ENCODE assay signal across 8 cellular contexts in the genomic region with DNA sequence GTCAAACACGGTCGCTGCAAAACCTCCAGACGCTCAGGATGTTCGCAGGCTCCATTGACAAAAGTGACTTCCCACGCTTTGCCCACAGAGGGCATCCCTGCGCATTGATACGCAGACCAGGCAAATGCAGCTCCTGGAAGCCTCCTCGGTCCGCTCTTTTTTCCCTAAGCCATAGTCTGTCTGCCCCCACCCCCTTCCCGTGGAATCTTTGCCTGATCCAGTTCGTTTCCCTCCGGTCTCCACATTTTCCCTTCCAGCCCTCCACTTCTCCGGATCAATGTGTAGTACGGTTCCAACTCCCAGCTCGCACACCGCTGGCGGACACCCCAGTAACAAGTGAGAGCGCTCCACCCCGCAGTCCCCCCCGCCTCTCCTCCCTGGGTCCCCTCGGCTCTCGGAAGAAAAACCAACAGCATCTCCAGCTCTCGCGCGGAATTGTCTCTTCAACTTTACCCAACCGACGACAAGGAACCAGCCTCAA. TPM values are rescaled to one million over a fixed set of nuclear protein-coding genes. Genes with fewer than 3 reads are reported as not detected.
DNase-seq lines count a peak whose midpoint lies in the region; ATAC-seq and TF ChIP-seq lines count a peak whose summit lies in the region.

A gene with protein sequence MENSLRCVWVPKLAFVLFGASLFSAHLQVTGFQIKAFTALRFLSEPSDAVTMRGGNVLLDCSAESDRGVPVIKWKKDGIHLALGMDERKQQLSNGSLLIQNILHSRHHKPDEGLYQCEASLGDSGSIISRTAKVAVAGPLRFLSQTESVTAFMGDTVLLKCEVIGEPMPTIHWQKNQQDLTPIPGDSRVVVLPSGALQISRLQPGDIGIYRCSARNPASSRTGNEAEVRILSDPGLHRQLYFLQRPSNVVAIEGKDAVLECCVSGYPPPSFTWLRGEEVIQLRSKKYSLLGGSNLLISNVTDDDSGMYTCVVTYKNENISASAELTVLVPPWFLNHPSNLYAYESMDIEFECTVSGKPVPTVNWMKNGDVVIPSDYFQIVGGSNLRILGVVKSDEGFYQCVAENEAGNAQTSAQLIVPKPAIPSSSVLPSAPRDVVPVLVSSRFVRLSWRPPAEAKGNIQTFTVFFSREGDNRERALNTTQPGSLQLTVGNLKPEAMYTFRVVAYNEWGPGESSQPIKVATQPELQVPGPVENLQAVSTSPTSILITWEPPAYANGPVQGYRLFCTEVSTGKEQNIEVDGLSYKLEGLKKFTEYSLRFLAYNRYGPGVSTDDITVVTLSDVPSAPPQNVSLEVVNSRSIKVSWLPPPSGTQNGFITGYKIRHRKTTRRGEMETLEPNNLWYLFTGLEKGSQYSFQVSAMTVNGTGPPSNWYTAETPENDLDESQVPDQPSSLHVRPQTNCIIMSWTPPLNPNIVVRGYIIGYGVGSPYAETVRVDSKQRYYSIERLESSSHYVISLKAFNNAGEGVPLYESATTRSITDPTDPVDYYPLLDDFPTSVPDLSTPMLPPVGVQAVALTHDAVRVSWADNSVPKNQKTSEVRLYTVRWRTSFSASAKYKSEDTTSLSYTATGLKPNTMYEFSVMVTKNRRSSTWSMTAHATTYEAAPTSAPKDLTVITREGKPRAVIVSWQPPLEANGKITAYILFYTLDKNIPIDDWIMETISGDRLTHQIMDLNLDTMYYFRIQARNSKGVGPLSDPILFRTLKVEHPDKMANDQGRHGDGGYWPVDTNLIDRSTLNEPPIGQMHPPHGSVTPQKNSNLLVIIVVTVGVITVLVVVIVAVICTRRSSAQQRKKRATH (N-terminal part only) (plus strand): TSS at position 307 of the 481 bp plus-strand sequence. CDS start 591 bp downstream, outside the sequence.

- H3K9ac ChIP-seq in HUES64 (ENCODE audit: low read depth, low read length): no peak within 1 kb of the TSS

- peak; percentile 24 to 37 for DNase-seq in Caco-2
- DNase-seq in SW480 (ENCODE audit: low spot score): peak; percentile 7
- peak; percentile 45 for DNase-seq in hepatic stellate cell (ENCODE audit: low spot score)
- no peak for DNase-seq in sigmoid colon
- no peak for DNase-seq in epidermal melanocyte (ENCODE audit: insufficient read length, low spot score)
- DNase-seq in activated T-helper 1 cell treated with anti-CD3 and anti-CD28 coated beads, Interleukin-12 subunit alpha, Interleukin-12 subunit beta, Interleukin-2, Interleukin-4 antibody, amounts not matched to agents 30 ng/mL and 10 ng/mL and 1 ng/mL, durations not matched to agents 14 hours and 24 hours and 36 hours (ENCODE audit: low spot score): no peak

- H3K27me3 ChIP-seq in Caco-2 (replicated peaks; ENCODE audit: control insufficient read depth, insufficient read depth, low read length) (no peaks in the 10 kb centered on the region), HUES64 (ENCODE audit: insufficient read depth, low read length) (peaks cover 53% of the 10 kb centered on the region), sigmoid colon (peaks cover 0 to 63% (median 24%) of the 10 kb centered on the region in 3 donors)

- TF ChIP-seq POLR2A in sigmoid colon (IDR thresholded peaks at IDR 0.05): no peak

- POLR2A ChIA-PET in Caco-2 (lab: Charles Lee): no interaction called here

- no peaks in the 10 kb centered on the region for H3K27me3 Mint-ChIP-seq in Caco-2 (ENCODE audit: insufficient read depth, unreplicated experiment)
- H3K27me3 Mint-ChIP-seq in activated T-helper 1 cell treated with anti-CD3 and anti-CD28 coated beads, Interleukin-12 subunit alpha, Interleukin-12 subunit beta, Interleukin-2, Interleukin-4 antibody, amounts not matched to agents 30 ng/mL and 10 ng/mL and 1 ng/mL, durations not matched to agents 14 hours and 24 hours and 36 hours (ENCODE audit: insufficient read depth): peaks cover 20% of the 10 kb centered on the region

- TF ChIP-seq CTCF in Caco-2 (IDR thresholded peaks at IDR 0.05; ENCODE audit: insufficient read depth in 1 of 2, low read depth in 1 of 2, low read length in 1 of 2, severe bottlenecking in 1 of 2, unreplicated experiment in 1 of 2): no peak
- TF ChIP-seq CTCF in sigmoid colon (IDR thresholded peaks at IDR 0.05): peak; percentile 16 to 47 (median 30)

- H3K27ac ChIP-seq in HUES64 (ENCODE audit: low read depth, low read length) (no peak within 1 kb of the TSS), sigmoid colon (no peak within 1 kb of the TSS)

- CTCF ChIA-PET in Caco-2 (lab: Charles Lee): no interaction called here

- H3K36me3 ChIP-seq in Caco-2 (ENCODE audit: control insufficient read depth, insufficient read depth, low read length) (no peaks in the 10 kb centered on the region), HUES64 (ENCODE audit: insufficient read depth, low read length) (no peaks in the 10 kb centered on the region), sigmoid colon (no peaks in the 10 kb centered on the region)

- peak within 1 kb of the TSS; percentile 60 for H3K4me3 Mint-ChIP-seq in Caco-2 (ENCODE audit: unreplicated experiment)
- H3K4me3 Mint-ChIP-seq in activated T-helper 1 cell treated with anti-CD3 and anti-CD28 coated beads, Interleukin-12 subunit alpha, Interleukin-12 subunit beta, Interleukin-2, Interleukin-4 antibody, amounts not matched to agents 30 ng/mL and 10 ng/mL and 1 ng/mL, durations not matched to agents 14 hours and 24 hours and 36 hours: no peak within 1 kb of the TSS

- no TSS peak for BruUV-seq in Caco-2 (replicated peaks; lab: Mats Ljungman, UMichigan)

- no peaks in the 10 kb centered on the region for H3K4me1 Mint-ChIP-seq in Caco-2 (ENCODE audit: low read depth, unreplicated experiment)
- H3K4me1 Mint-ChIP-seq in activated T-helper 1 cell treated with anti-CD3 and anti-CD28 coated beads, Interleukin-12 subunit alpha, Interleukin-12 subunit beta, Interleukin-2, Interleukin-4 antibody, amounts not matched to agents 30 ng/mL and 10 ng/mL and 1 ng/mL, durations not matched to agents 14 hours and 24 hours and 36 hours (ENCODE audit: low read depth): no peaks in the 10 kb centered on the region

- TF ChIP-seq EP300 in sigmoid colon (IDR thresholded peaks at IDR 0.05): no peak

- intact Hi-C loops in Caco-2 (cut with micrococcal nuclease; ENCODE audit: unreplicated experiment): no loop called here
- intact Hi-C loops in sigmoid colon (cut with DNase I): loop anchor here (5.0 kb wide), 1 partner anchor 562 kb away; no protein-coding TSS in a partner anchor
- intact Hi-C loops in activated T-helper 1 cell treated with anti-CD3 and anti-CD28 coated beads, Interleukin-12 subunit alpha, Interleukin-12 subunit beta, Interleukin-2, Interleukin-4 antibody, amounts not matched to agents 30 ng/mL and 10 ng/mL and 1 ng/mL, durations not matched to agents 14 hours and 24 hours and 36 hours (cut with micrococcal nuclease): no loop called here

- H3K27ac Mint-ChIP-seq in Caco-2 (ENCODE audit: unreplicated experiment): no peak within 1 kb of the TSS
- H3K27ac Mint-ChIP-seq in activated T-helper 1 cell treated with anti-CD3 and anti-CD28 coated beads, Interleukin-12 subunit alpha, Interleukin-12 subunit beta, Interleukin-2, Interleukin-4 antibody, amounts not matched to agents 30 ng/mL and 10 ng/mL and 1 ng/mL, durations not matched to agents 14 hours and 24 hours and 36 hours: no peak within 1 kb of the TSS

- no peaks in the 10 kb centered on the region for H3K9me3 Mint-ChIP-seq in Caco-2 (ENCODE audit: unreplicated experiment)
- H3K9me3 Mint-ChIP-seq in activated T-helper 1 cell treated with anti-CD3 and anti-CD28 coated beads, Interleukin-12 subunit alpha, Interleukin-12 subunit beta, Interleukin-2, Interleukin-4 antibody, amounts not matched to agents 30 ng/mL and 10 ng/mL and 1 ng/mL, durations not matched to agents 14 hours and 24 hours and 36 hours: peaks cover 8% of the 10 kb centered on the region

- H3K9me3 ChIP-seq in Caco-2 (no peaks in the 10 kb centered on the region), HUES64 (ENCODE audit: insufficient read depth, low read depth, low read length) (no peaks in the 10 kb centered on the region), sigmoid colon (no peaks in the 10 kb centered on the region)

- ATAC-seq in activated CD4-positive, CD25-positive, alpha-beta regulatory T cell treated with anti-CD3 and anti-CD28 coated beads, Interleukin-2, amount 50 U/mL, for 24 hours: no peak

- under 1% methylated on average over 27 of the region's 27 CpGs for WGBS in HUES64
- 3 to 4% methylated on average over 27 of the region's 27 CpGs for WGBS in sigmoid colon, 2 donors

- no peaks in the 10 kb centered on the region for H3K36me3 Mint-ChIP-seq in Caco-2 (ENCODE audit: insufficient read depth, unreplicated experiment)
- H3K36me3 Mint-ChIP-seq in activated T-helper 1 cell treated with anti-CD3 and anti-CD28 coated beads, Interleukin-12 subunit alpha, Interleukin-12 subunit beta, Interleukin-2, Interleukin-4 antibody, amounts not matched to agents 30 ng/mL and 10 ng/mL and 1 ng/mL, durations not matched to agents 14 hours and 24 hours and 36 hours (ENCODE audit: low read depth): no peaks in the 10 kb centered on the region

- H3K4me1 ChIP-seq in Caco-2: no peaks in the 10 kb centered on the region
- peaks cover 17% of the 10 kb centered on the region for H3K4me1 ChIP-seq in HUES64 (ENCODE audit: insufficient read depth, low read length)
- peaks cover 0 to 29% (median 19%) of the 10 kb centered on the region in 4 donors for H3K4me1 ChIP-seq in sigmoid colon

- H3K4me3 ChIP-seq in Caco-2 (ENCODE audit: low read depth, low read length): no peak within 1 kb of the TSS
- H3K4me3 ChIP-seq in HUES64 (ENCODE audit: low read length): peak within 1 kb of the TSS; percentile 70
- peak within 1 kb of the TSS; percentile 19 to 44 (median 42) for H3K4me3 ChIP-seq in sigmoid colon

RNA-seq across cellular contexts. Expression of the gene that starts here (rescaled TPM):
- total RNA-seq in Caco-2 (2022): 0.32 and 0.39 TPM in 2 replicates
- 1.4 TPM for polyA plus RNA-seq in HUES64 (2013, experiment 1 of 2)
- polyA plus RNA-seq in HUES64 (2013, experiment 2 of 2): 3.4 TPM
- total RNA-seq in sigmoid colon: under 1 TPM; 0.16 to 0.83 (median 0.59) TPM
- polyA plus RNA-seq in sigmoid colon: under 1 TPM in 1 of 3 donors, not detected in 2; 0.04 TPM
- not detected in 2 replicates for total RNA-seq in activated T-helper 1 cell treated with anti-CD3 and anti-CD28 coated beads, Interleukin-12 subunit alpha, Interleukin-12 subunit beta, Interleukin-2, Interleukin-4 antibody, amounts not matched to agents 30 ng/mL and 10 ng/mL and 1 ng/mL, durations not matched to agents 14 hours and 24 hours and 36 hours

Comparison
In these comparisons a context has a peak if more than half of its experiments do, and no peak if none do; other contexts are left out.
1. Peak in DNase-seq in Caco-2; RNA of the gene not detected or under 1 TPM.
2. DNase-seq: peak in SW480 (single experiment) and hepatic stellate cell (single experiment); none in sigmoid colon (single experiment), epidermal melanocyte (single experiment) and activated T-helper 1 cell treated with anti-CD3 and anti-CD28 coated beads, Interleukin-12 subunit alpha, Interleukin-12 subunit beta, Interleukin-2, Interleukin-4 antibody, amounts not matched to agents 30 ng/mL and 10 ng/mL and 1 ng/mL, durations not matched to agents 14 hours and 24 hours and 36 hours (single experiment).
3. CTCF ChIP-seq: peak in sigmoid colon (4 of 4); none in Caco-2 (0 of 2).